Comparison of ENCODE assay signal across 8 cellular contexts in genomic region chr16:11329080-11329491, GRCh38. TPM values are rescaled to one million over a fixed set of nuclear protein-coding genes. Genes with fewer than 3 reads are reported as not detected.
DNase-seq lines count a peak whose midpoint lies in the region; TF ChIP-seq lines count a peak whose summit lies in the region.

No MANE protein-coding gene starts in this region.

- no peaks in the 10 kb centered on the region for H3K36me3 ChIP-seq in SK-N-MC (ENCODE audit: insufficient read depth, low read length)

- H3K4me3 ChIP-seq in AG10803 (ENCODE audit: low read length) (peak overlapping the region; percentile 29), SK-N-MC (peak overlapping the region; percentile 31)

- POLR2A ChIA-PET in HEK293T (lab: Yijun Ruan, JAX): no interaction called here

- peak; percentile 30 for DNase-seq in AG10803 (ENCODE audit: low read depth)
- peak; percentile 71 for DNase-seq in GM20000 (ENCODE audit: low spot score)
- DNase-seq in SK-N-MC (ENCODE audit: low read depth, low spot score): no peak
- peak; percentile 69 for DNase-seq in iPS-NIHi11 (ENCODE audit: low spot score)
- DNase-seq in NCI-H187 treated with DMSO at 0.1 percent for 48 hours (lab: John Stamatoyannopoulos, UW): no peak
- DNase-seq in HEK293T (ENCODE audit: extremely low spot score): no peak
- no peak for DNase-seq in COR-L47 (lab: John Stamatoyannopoulos, UW)
- DNase-seq in occipital lobe (lab: John Stamatoyannopoulos, UW): no peak

- TF ChIP-seq CTCF in AG10803 (conservative IDR thresholded peaks at IDR 0.05; ENCODE audit: low read length): no peak
- TF ChIP-seq CTCF in GM20000 (IDR thresholded peaks at IDR 0.05; ENCODE audit: extremely low read depth, missing control alignments): no peak

- CTCF ChIA-PET in HEK293T (lab: Yijun Ruan, JAX): interaction anchor here (0.5 to 0.6 kb wide), 2 partner anchors 84 to 363 kb away, joined by 3 to 6 read pairs; no protein-coding TSS in a partner anchor

- H3K27ac ChIP-seq in SK-N-MC: no peak overlapping the region

- no peaks in the 10 kb centered on the region for H3K9me3 ChIP-seq in SK-N-MC (ENCODE audit: low read depth, low read length)

- no peak overlapping the region for H3K9ac ChIP-seq in SK-N-MC (ENCODE audit: insufficient read length)

TF ChIP-seq in HEK293T, 16 proteins besides CTCF, POLR2A, EP300 and RAD21:
- no peak for TF ChIP-seq ARNT (IDR thresholded peaks at IDR 0.05)

RNA-seq across cellular contexts. Expression of gene RMI2, which starts 16.2 kb away (rescaled TPM):
- 4.1 TPM for total RNA-seq in occipital lobe

RNA-seq across cellular contexts. Expression of gene PRM1, which starts 48.0 kb away (rescaled TPM):
- not detected for total RNA-seq in occipital lobe

RNA-seq across cellular contexts. Expression of gene PRM2, which starts 52.8 kb away (rescaled TPM):
- total RNA-seq in occipital lobe: not detected

RNA-seq across cellular contexts. Expression of gene PRM3, which starts 55.7 kb away (rescaled TPM):
- not detected for total RNA-seq in occipital lobe

RNA-seq across cellular contexts. Expression of gene TNP2, which starts 60.0 kb away (rescaled TPM):
- total RNA-seq in occipital lobe: not detected

Comparison
In these comparisons a context has a peak if more than half of its experiments do, and no peak if none do; other contexts are left out.
1. DNase-seq: peak in AG10803 (single experiment), GM20000 (single experiment) and iPS-NIHi11 (single experiment); none in SK-N-MC (single experiment), NCI-H187 treated with DMSO at 0.1 percent for 48 hours (single experiment), HEK293T (single experiment), COR-L47 (single experiment) and occipital lobe (single experiment).